In the genomic region with DNA sequence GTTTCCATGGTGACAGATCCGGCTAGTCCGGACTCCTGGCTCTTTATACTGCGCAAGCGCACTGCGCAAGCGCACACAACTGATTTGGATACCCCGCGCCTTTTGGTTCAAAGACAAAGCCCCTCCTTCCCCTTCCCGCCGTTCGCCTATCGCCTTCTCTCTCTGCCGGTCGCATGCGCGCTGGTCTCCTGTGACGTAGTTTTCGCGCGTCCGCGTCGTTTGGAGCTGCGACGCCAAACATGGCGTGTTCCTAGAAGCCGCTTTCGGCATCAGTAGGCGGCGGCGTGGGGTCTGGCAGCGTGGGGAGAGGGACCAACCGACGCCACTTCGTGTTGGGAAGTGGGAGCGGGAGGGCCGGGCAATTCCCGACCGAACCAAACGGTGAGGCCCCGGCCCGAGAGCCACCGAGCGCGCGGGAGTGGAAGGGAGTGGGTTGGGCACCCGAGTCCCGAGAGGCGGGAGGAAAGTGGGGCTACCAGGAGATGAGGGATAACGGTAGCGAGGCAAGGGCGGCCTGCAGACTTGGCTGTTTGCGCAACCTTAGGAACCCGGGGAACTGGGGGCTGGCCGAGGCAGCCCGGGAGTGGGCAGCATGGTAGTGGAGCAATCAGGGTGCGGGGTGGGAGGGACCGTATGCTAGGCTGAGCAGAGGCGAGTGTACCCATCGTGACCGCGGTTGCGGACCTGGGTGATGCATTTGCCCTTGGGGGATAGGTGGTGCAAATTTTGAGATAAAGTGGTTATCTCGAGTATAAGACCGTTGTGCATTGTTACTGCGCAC, we compare ENCODE assay signal across 8 cellular contexts.
A peak's percentile ranks its signal among the peaks of the same experiment; 100 is the strongest.
DNase-seq lines count a peak whose midpoint lies in the region; ATAC-seq and FAIRE-seq lines count a peak whose summit lies in the region.

A gene (plus strand): TSS at position 215 of the 781 bp plus-strand sequence. CDS start 24,517 bp downstream, outside the sequence.

- no peaks in the 10 kb centered on the region for H3K27me3 Mint-ChIP-seq in effector memory CD8-positive, alpha-beta T cell

- peak; percentile 98 for FAIRE-seq in HTR-8/SVneo (lab: Jason Lieb, UNC)

- peak within 1 kb of the TSS; percentile 96 for H3K27ac Mint-ChIP-seq in effector memory CD8-positive, alpha-beta T cell

- peak within 1 kb of the TSS; percentile 82 to 95 for H3K4me3 Mint-ChIP-seq in effector memory CD8-positive, alpha-beta T cell

- ATAC-seq in GM21367 (IDR thresholded peaks at IDR 0.05; ENCODE audit: unreplicated experiment) = peak; percentile 94
- ATAC-seq in effector memory CD8-positive, alpha-beta T cell (replicated peaks) = peak; percentile 91

- H3K9me3 Mint-ChIP-seq in effector memory CD8-positive, alpha-beta T cell = no peaks in the 10 kb centered on the region

- H3K4me1 Mint-ChIP-seq in effector memory CD8-positive, alpha-beta T cell (ENCODE audit: low read depth in 2 of 2) = peaks cover 8 to 13% of the 10 kb centered on the region in 2 donors

- H3K36me3 Mint-ChIP-seq in effector memory CD8-positive, alpha-beta T cell (ENCODE audit: insufficient read depth) = peaks cover 15% of the 10 kb centered on the region

- DNase-seq in COLO829 (ENCODE audit: low spot score) (peak; percentile 94), HTR-8/SVneo (ENCODE audit: insufficient read length, low spot score) (peak; percentile 98), NOMO-1 treated with dmso at 0.1 percent for 144 hours (lab: John Stamatoyannopoulos, UW; ENCODE audit: unreplicated experiment) (peak; percentile 97), medulla oblongata (ENCODE audit: extremely low spot score) (peak; percentile 99)
- peak; percentile 98 to 99 (median 99) for DNase-seq in activated CD8-positive, alpha-beta memory T cell treated with anti-CD3 and anti-CD28 coated beads for 48 hours (ENCODE audit: low read depth in 2 of 3, low spot score in 2 of 3)
- peak; percentile 99 for DNase-seq in effector memory CD8-positive, alpha-beta T cell
- peak; percentile 99 for DNase-seq in stimulated activated CD8-positive, alpha-beta memory T cell treated with anti-CD3 and anti-CD28 coated beads, Interleukin-12 subunit alpha, Interleukin-12 subunit beta, amount 100 ng/mL, for 1 hour (ENCODE audit: low read depth)

Comparison
In these comparisons a context has a peak if more than half of its experiments do, and no peak if none do; other contexts are left out.
1. Peak in every context shown above with its lines: DNase-seq and ATAC-seq.